Comparison of ENCODE assay signal across 1 cellular context in the genomic region with DNA sequence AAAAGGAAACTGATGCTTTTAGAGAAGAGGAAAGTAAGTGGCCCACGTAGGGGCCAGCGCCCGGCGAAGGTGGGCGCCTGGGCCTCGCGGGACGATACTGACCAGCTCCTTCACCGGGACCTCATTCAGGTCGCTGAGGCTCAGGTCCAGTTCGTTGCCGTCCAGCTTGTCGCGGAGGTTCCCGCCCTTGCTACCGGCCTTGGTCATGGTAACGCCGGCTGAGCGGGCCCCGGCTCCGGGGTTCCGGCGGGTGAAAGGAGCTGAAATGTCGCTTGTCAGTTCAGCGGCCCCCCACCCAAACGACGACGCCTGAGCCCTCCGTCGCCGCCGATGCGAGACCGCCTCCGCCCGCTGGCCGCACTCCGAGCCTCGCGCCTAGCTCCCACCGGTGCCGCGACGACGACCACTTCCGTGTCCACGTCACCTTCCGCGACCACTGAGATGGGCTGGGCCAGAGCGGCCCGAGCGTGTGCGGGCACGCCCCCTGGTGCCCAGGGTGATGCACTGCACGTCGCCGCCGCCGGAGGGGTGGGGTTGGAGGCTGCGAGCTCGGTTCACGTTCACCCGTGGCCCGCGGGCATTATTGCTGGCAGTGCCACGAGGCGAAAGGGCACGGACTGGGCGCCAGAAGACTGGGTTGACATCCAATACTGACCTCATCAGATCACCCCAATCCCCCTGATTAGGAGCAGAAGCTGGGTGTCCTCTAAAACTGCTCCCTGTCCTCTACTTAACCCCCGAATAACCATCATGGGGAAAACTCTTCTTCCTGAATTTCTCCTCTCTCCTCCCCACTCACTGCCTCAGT.
A peak's percentile ranks its signal among the peaks of the same experiment; 100 is the strongest.
TF ChIP-seq lines count a peak whose summit lies in the region.

TSS of gene LRRC59 (minus strand) at position 413 of the 808 bp plus-strand sequence. CDS start at position 207, 206 bp downstream.

TF ChIP-seq in HepG2, 621 proteins besides CTCF, POLR2A, EP300 and RAD21 (continued from another document and continues in another):
- TF ChIP-seq ZBTB39 (CRISPR knock-in tag; IDR thresholded peaks at IDR 0.05): no peak
- TF ChIP-seq HNF4G (IDR thresholded peaks at IDR 0.05; ENCODE audit: borderline replicate concordance, low read depth, low read length): peak; percentile 20; the same call in 1 of the 2 replicates
- peak; percentile 81 for TF ChIP-seq HNF4G (CRISPR knock-in tag; IDR thresholded peaks at IDR 0.05; ENCODE audit: borderline replicate concordance, low read depth)
- no peak for TF ChIP-seq TRIM22 (IDR thresholded peaks at IDR 0.05)
- TF ChIP-seq GRHL1 (CRISPR knock-in tag; conservative IDR thresholded peaks at IDR 0.05): peak; percentile 42; the same call in 1 of the 2 replicates
- TF ChIP-seq, protein P1, sequence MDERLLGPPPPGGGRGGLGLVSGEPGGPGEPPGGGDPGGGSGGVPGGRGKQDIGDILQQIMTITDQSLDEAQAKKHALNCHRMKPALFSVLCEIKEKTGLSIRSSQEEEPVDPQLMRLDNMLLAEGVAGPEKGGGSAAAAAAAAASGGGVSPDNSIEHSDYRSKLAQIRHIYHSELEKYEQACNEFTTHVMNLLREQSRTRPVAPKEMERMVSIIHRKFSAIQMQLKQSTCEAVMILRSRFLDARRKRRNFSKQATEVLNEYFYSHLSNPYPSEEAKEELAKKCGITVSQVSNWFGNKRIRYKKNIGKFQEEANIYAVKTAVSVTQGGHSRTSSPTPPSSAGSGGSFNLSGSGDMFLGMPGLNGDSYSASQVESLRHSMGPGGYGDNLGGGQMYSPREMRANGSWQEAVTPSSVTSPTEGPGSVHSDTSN (CRISPR knock-in tag; IDR thresholded peaks at IDR 0.05): no peak
- TF ChIP-seq RFX1 (IDR thresholded peaks at IDR 0.05): no peak
- peak; percentile 97 for TF ChIP-seq IRF9 (CRISPR knock-in tag; IDR thresholded peaks at IDR 0.05; ENCODE audit: borderline replicate concordance)
- TF ChIP-seq ZNF350 (CRISPR knock-in tag; IDR thresholded peaks at IDR 0.05; ENCODE audit: borderline replicate concordance, low read depth): peak; percentile 98
- peak; percentile 85 for TF ChIP-seq ZNF510 (CRISPR knock-in tag; IDR thresholded peaks at IDR 0.05; ENCODE audit: low read depth)
- peak; percentile 95 for TF ChIP-seq ZNF124 (CRISPR knock-in tag; IDR thresholded peaks at IDR 0.05)
- TF ChIP-seq MED8 (CRISPR knock-in tag; IDR thresholded peaks at IDR 0.05; ENCODE audit: insufficient replicate concordance): peak; percentile 97
- TF ChIP-seq PPARG (CRISPR knock-in tag; conservative IDR thresholded peaks at IDR 0.05): peak; percentile 44; the same call in 1 of the 2 replicates
- no peak for TF ChIP-seq IKZF1 (IDR thresholded peaks at IDR 0.05)
- peak; percentile 79 for TF ChIP-seq HNRNPLL (IDR thresholded peaks at IDR 0.05; ENCODE audit: low read depth, low read length, poor library complexity, severe bottlenecking)
- peak; percentile 54; the same call in 1 of the 2 replicates for TF ChIP-seq RCOR2 (CRISPR knock-in tag; IDR thresholded peaks at IDR 0.05)
- TF ChIP-seq SMARCE1 (IDR thresholded peaks at IDR 0.05; ENCODE audit: borderline replicate concordance): no peak
- TF ChIP-seq KAT2B (IDR thresholded peaks at IDR 0.05; ENCODE audit: borderline replicate concordance, low read depth, low read length): no peak
- TF ChIP-seq ZBTB7B (CRISPR knock-in tag; IDR thresholded peaks at IDR 0.05): peak; percentile 98
- TF ChIP-seq TBX3 (IDR thresholded peaks at IDR 0.05; ENCODE audit: borderline replicate concordance): peak; percentile 33; the same call in 1 of the 2 replicates
- TF ChIP-seq ZSCAN25 (CRISPR knock-in tag; IDR thresholded peaks at IDR 0.05): peak; percentile 98
- TF ChIP-seq, protein P2, sequence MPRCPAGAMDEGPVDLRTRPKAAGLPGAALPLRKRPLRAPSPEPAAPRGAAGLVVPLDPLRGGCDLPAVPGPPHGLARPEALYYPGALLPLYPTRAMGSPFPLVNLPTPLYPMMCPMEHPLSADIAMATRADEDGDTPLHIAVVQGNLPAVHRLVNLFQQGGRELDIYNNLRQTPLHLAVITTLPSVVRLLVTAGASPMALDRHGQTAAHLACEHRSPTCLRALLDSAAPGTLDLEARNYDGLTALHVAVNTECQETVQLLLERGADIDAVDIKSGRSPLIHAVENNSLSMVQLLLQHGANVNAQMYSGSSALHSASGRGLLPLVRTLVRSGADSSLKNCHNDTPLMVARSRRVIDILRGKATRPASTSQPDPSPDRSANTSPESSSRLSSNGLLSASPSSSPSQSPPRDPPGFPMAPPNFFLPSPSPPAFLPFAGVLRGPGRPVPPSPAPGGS (CRISPR knock-in tag; IDR thresholded peaks at IDR 0.05): peak; percentile 97
- TF ChIP-seq ZNF569 (CRISPR knock-in tag; IDR thresholded peaks at IDR 0.05; ENCODE audit: borderline replicate concordance): 0 out of 2 replicates have a peak, but pooled peaks have one; percentile 93
- peak; percentile 78 for TF ChIP-seq ZNF264 (CRISPR knock-in tag; IDR thresholded peaks at IDR 0.05)
- no peak for TF ChIP-seq TCF7L2 (IDR thresholded peaks at IDR 0.05; ENCODE audit: low read depth, low read length)
- TF ChIP-seq, protein P3, sequence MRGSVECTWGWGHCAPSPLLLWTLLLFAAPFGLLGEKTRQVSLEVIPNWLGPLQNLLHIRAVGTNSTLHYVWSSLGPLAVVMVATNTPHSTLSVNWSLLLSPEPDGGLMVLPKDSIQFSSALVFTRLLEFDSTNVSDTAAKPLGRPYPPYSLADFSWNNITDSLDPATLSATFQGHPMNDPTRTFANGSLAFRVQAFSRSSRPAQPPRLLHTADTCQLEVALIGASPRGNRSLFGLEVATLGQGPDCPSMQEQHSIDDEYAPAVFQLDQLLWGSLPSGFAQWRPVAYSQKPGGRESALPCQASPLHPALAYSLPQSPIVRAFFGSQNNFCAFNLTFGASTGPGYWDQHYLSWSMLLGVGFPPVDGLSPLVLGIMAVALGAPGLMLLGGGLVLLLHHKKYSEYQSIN (CRISPR knock-in tag; IDR thresholded peaks at IDR 0.05; ENCODE audit: borderline replicate concordance): no peak
- peak; percentile 68; the same call in 1 of the 2 replicates for TF ChIP-seq ADNP (CRISPR knock-in tag; IDR thresholded peaks at IDR 0.05)
- TF ChIP-seq, protein P4, sequence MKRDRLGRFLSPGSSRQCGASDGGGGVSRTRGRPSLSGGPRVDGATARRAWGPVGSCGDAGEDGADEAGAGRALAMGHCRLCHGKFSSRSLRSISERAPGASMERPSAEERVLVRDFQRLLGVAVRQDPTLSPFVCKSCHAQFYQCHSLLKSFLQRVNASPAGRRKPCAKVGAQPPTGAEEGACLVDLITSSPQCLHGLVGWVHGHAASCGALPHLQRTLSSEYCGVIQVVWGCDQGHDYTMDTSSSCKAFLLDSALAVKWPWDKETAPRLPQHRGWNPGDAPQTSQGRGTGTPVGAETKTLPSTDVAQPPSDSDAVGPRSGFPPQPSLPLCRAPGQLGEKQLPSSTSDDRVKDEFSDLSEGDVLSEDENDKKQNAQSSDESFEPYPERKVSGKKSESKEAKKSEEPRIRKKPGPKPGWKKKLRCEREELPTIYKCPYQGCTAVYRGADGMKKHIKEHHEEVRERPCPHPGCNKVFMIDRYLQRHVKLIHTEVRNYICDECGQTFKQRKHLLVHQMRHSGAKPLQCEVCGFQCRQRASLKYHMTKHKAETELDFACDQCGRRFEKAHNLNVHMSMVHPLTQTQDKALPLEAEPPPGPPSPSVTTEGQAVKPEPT (CRISPR knock-in tag; IDR thresholded peaks at IDR 0.05; ENCODE audit: low read depth): peak; percentile 85; the same call in 1 of the 2 replicates
- peak; percentile 54; the same call in 1 of the 2 replicates for TF ChIP-seq RNF219 (CRISPR knock-in tag; IDR thresholded peaks at IDR 0.05)
- no peak for TF ChIP-seq TCF7 (IDR thresholded peaks at IDR 0.05; ENCODE audit: low read depth)
- TF ChIP-seq GTF2F1 (IDR thresholded peaks at IDR 0.05; ENCODE audit: low read length): peak; percentile 50; the same call in 1 of the 2 replicates
- TF ChIP-seq ISX (CRISPR knock-in tag; conservative IDR thresholded peaks at IDR 0.05): no peak
- TF ChIP-seq YY1 (IDR thresholded peaks at IDR 0.05; ENCODE audit: insufficient read depth, insufficient replicate concordance, low read depth, low read length): peak; percentile 87
- TF ChIP-seq, protein P5, sequence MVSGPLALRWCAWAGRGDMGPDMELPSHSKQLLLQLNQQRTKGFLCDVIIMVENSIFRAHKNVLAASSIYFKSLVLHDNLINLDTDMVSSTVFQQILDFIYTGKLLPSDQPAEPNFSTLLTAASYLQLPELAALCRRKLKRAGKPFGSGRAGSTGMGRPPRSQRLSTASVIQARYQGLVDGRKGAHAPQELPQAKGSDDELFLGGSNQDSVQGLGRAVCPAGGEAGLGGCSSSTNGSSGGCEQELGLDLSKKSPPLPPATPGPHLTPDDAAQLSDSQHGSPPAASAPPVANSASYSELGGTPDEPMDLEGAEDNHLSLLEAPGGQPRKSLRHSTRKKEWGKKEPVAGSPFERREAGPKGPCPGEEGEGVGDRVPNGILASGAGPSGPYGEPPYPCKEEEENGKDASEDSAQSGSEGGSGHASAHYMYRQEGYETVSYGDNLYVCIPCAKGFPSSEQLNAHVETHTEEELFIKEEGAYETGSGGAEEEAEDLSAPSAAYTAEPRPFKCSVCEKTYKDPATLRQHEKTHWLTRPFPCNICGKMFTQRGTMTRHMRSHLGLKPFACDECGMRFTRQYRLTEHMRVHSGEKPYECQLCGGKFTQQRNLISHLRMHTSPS (CRISPR knock-in tag; IDR thresholded peaks at IDR 0.05; ENCODE audit: low read depth): peak; percentile 92
- TF ChIP-seq RBM39 (IDR thresholded peaks at IDR 0.05; ENCODE audit: low read depth, low read length, poor library complexity, severe bottlenecking): peak; percentile 98
- peak; percentile 73 for TF ChIP-seq ZBTB43 (CRISPR knock-in tag; conservative IDR thresholded peaks at IDR 0.05)
- peak; percentile 86 for TF ChIP-seq NR1H2 (CRISPR knock-in tag; IDR thresholded peaks at IDR 0.05; ENCODE audit: borderline replicate concordance, low read depth)
- TF ChIP-seq SATB2 (CRISPR knock-in tag; IDR thresholded peaks at IDR 0.05): no peak
